8 cellular contexts compared by ENCODE assay signal in genomic region chr3:141739731-141740130, GRCh38. TPM values are rescaled to one million over a fixed set of nuclear protein-coding genes. Genes with fewer than 3 reads are reported as not detected.
DNase-seq lines count a peak whose midpoint lies in the region; ATAC-seq and TF ChIP-seq lines count a peak whose summit lies in the region.

No MANE protein-coding gene starts in this region.

- no peak overlapping the region for H3K18ac ChIP-seq in mesendoderm (ENCODE audit: low read length)

- H2BK120ac ChIP-seq in mesendoderm (ENCODE audit: low read depth, low read length), result no peak overlapping the region

- intact Hi-C loops in left ventricle myocardium inferior (cut with micrococcal nuclease) (loop anchor here (10.0 kb wide), 1 partner anchor 135 kb away; the partner anchor contains the start of gene ATP1B3), Right ventricle myocardium inferior (cut with DNase I) (loop anchor here (5.0 to 10.0 kb wide), 3 partner anchors 58 to 165 kb away; no protein-coding TSS in a partner anchor), body of pancreas (cut with DNase I) (no loop called here)

- ATAC-seq in Right ventricle myocardium inferior, result no peak
- no peak for ATAC-seq in GM18909 (IDR thresholded peaks at IDR 0.05; ENCODE audit: poor library complexity, unreplicated experiment)
- ATAC-seq in body of pancreas, result no peak

- H4K8ac ChIP-seq in mesendoderm (ENCODE audit: low read depth, low read length), result no peak overlapping the region

- H3K23ac ChIP-seq in mesendoderm (ENCODE audit: low read length), result no peak overlapping the region

- WGBS in mesendoderm (ENCODE audit: extremely low coverage, insufficient coverage, low lambda C conversion rate), result no CpG with 5 or more reads among the region's 2 CpGs
- 79% methylated on average over 2 of the region's 2 CpGs for WGBS in urinary bladder
- 73 to 96% methylated on average over 2 of the region's 2 CpGs for WGBS in body of pancreas, 2 donors

- H3K4me3 ChIP-seq in left ventricle myocardium inferior (peak overlapping the region; percentile 93), astrocyte of the cerebellum (ENCODE audit: low read depth, low read length) (peak overlapping the region; percentile 86), mesendoderm (ENCODE audit: low read length) (no peak overlapping the region), urinary bladder (ENCODE audit: low read depth, low read length) (no peak overlapping the region), body of pancreas (no peak overlapping the region)

- DNase-seq in left ventricle myocardium inferior (no peak), Right ventricle myocardium inferior (ENCODE audit: missing footprints) (no peak), astrocyte of the cerebellum (ENCODE audit: low read depth) (no peak), mesendoderm (no peak), body of pancreas (no peak)
- DNase-seq in stimulated activated CD4-positive, alpha-beta T cell treated with anti-CD3 and anti-CD28 coated beads, Interleukin-12 subunit alpha, Interleukin-12 subunit beta, amount 100 ng/mL, for 4 hours, result no peak

- H2AK5ac ChIP-seq in mesendoderm (ENCODE audit: low read length), result no peak overlapping the region

- H3K4ac ChIP-seq in mesendoderm (ENCODE audit: low read depth, low read length), result no peak overlapping the region

- peak overlapping the region; percentile 63 for H3K9ac ChIP-seq in mesendoderm (ENCODE audit: low read length)

- no peak overlapping the region for H4K5ac ChIP-seq in mesendoderm (ENCODE audit: low read length)

- no peak overlapping the region for H2BK5ac ChIP-seq in mesendoderm (ENCODE audit: low read length)

- H3K56ac ChIP-seq in mesendoderm (ENCODE audit: low read length), result peak overlapping the region; percentile 38

- H3K27me3 ChIP-seq in left ventricle myocardium inferior (ENCODE audit: low read depth), result no peaks in the 10 kb centered on the region
- H3K27me3 ChIP-seq in mesendoderm (ENCODE audit: insufficient read depth, low read length, poor library complexity), result no peaks in the 10 kb centered on the region
- no peaks in the 10 kb centered on the region for H3K27me3 ChIP-seq in body of pancreas

- TF ChIP-seq CTCF in left ventricle myocardium inferior (IDR thresholded peaks at IDR 0.05; ENCODE audit: borderline replicate concordance) (no peak), astrocyte of the cerebellum (IDR thresholded peaks at IDR 0.05; ENCODE audit: low read depth, low read length, missing control alignments) (no peak), body of pancreas (IDR thresholded peaks at IDR 0.05) (no peak)

- peaks cover 66% of the 10 kb centered on the region for H3K4me1 ChIP-seq in left ventricle myocardium inferior
- no peaks in the 10 kb centered on the region for H3K4me1 ChIP-seq in mesendoderm (ENCODE audit: control insufficient read depth, low read depth, low read length)
- peaks cover 3% of the 10 kb centered on the region for H3K4me1 ChIP-seq in urinary bladder (ENCODE audit: insufficient read depth)
- H3K4me1 ChIP-seq in body of pancreas, result peaks cover 27% of the 10 kb centered on the region

- peak overlapping the region; percentile 15 for H3K4me2 ChIP-seq in mesendoderm (ENCODE audit: low read length)

- peaks cover 4% of the 10 kb centered on the region for H3K36me3 ChIP-seq in left ventricle myocardium inferior
- peaks cover 2% of the 10 kb centered on the region for H3K36me3 ChIP-seq in mesendoderm (ENCODE audit: control insufficient read depth, insufficient read depth, low read length)
- no peaks in the 10 kb centered on the region for H3K36me3 ChIP-seq in urinary bladder (ENCODE audit: insufficient read depth)
- peaks cover 0 to 3% of the 10 kb centered on the region in 2 donors for H3K36me3 ChIP-seq in body of pancreas (replicated peaks in 1 of 2; ENCODE audit: insufficient read depth in 1 of 2, low read depth in 2 of 2)

- no peak overlapping the region for H2BK15ac ChIP-seq in mesendoderm (replicated peaks; ENCODE audit: low read depth)

- H3K9me3 ChIP-seq in left ventricle myocardium inferior (replicated peaks) (no peaks in the 10 kb centered on the region), body of pancreas (no peaks in the 10 kb centered on the region)

- peaks cover 9% of the 10 kb centered on the region for H3K79me1 ChIP-seq in mesendoderm (ENCODE audit: low read length)

- in situ Hi-C loops in astrocyte of the cerebellum (cut with HindIII; ENCODE audit: low sequenced_read_pairs), result no loop called here

- peaks cover 37% of the 10 kb centered on the region for H3K79me2 ChIP-seq in mesendoderm (ENCODE audit: control insufficient read depth, insufficient read depth, low read length)

- no peak for TF ChIP-seq POLR2A in body of pancreas (IDR thresholded peaks at IDR 0.05)

- H3K27ac ChIP-seq in left ventricle myocardium inferior (replicated peaks), result peak overlapping the region; percentile 96
- no peak overlapping the region for H3K27ac ChIP-seq in mesendoderm (ENCODE audit: low read depth, low read length)
- peak overlapping the region; percentile 58 for H3K27ac ChIP-seq in urinary bladder (ENCODE audit: low read depth)
- peak overlapping the region in 1 of 4 donors; percentile 96 for H3K27ac ChIP-seq in body of pancreas

RNA-seq across cellular contexts. Expression of gene RNF7, which starts 1.6 kb away (rescaled TPM):
- 89.6 TPM for total RNA-seq in left ventricle myocardium inferior
- 82.6 TPM for total RNA-seq in Right ventricle myocardium inferior
- 135 TPM for polyA plus RNA-seq in mesendoderm (2013, experiment 1 of 2)
- polyA plus RNA-seq in mesendoderm (2013, experiment 2 of 2), result 134 TPM
- total RNA-seq in urinary bladder, result 39.4 TPM
- polyA plus RNA-seq in urinary bladder, result 102 TPM
- 10 to 100 TPM; 12.5 to 61.2 TPM for total RNA-seq in body of pancreas

RNA-seq across cellular contexts. Expression of gene GRK7, which starts 23.5 kb away (rescaled TPM):
- total RNA-seq in left ventricle myocardium inferior, result not detected
- not detected for total RNA-seq in Right ventricle myocardium inferior
- polyA plus RNA-seq in mesendoderm (2013, experiment 1 of 2), result not detected
- polyA plus RNA-seq in mesendoderm (2013, experiment 2 of 2), result 0.01 TPM
- total RNA-seq in urinary bladder, result 0.16 TPM
- 0.05 TPM for polyA plus RNA-seq in urinary bladder
- not detected for total RNA-seq in body of pancreas

Comparison
In these comparisons a context has a peak if more than half of its experiments do, and no peak if none do; other contexts are left out.
1. H3K4me3 ChIP-seq: peak in left ventricle myocardium inferior (single experiment) and astrocyte of the cerebellum (single experiment); none in mesendoderm (single experiment), urinary bladder (single experiment) and body of pancreas (0 of 2).